In genomic region chr2:241818943-241819270, GRCh38 we compare ENCODE assay signal across 1 cellular context.
TF ChIP-seq lines count a peak whose summit lies in the region.

No MANE protein-coding gene starts in this region.

TF ChIP-seq in K562, 482 proteins besides CTCF, POLR2A, EP300 and RAD21 (continued from another document and continues in another):
- no peak for TF ChIP-seq GATAD2B (IDR thresholded peaks at IDR 0.05; ENCODE audit: borderline replicate concordance)
- no peak for TF ChIP-seq SRSF9 (IDR thresholded peaks at IDR 0.05; ENCODE audit: borderline replicate concordance, low read depth, low read length)
- TF ChIP-seq ZBTB33 (CRISPR knock-in tag; IDR thresholded peaks at IDR 0.05): peak; percentile 12; the same call in 1 of the 2 replicates
- TF ChIP-seq THRAP3 (IDR thresholded peaks at IDR 0.05; ENCODE audit: borderline replicate concordance): no peak
- no peak for TF ChIP-seq ILF3 (IDR thresholded peaks at IDR 0.05; ENCODE audit: borderline replicate concordance)
- TF ChIP-seq STAT5B (CRISPR knock-in tag; IDR thresholded peaks at IDR 0.05): no peak
- no peak for TF ChIP-seq CEBPB (tag; IDR thresholded peaks at IDR 0.05)
- no peak for TF ChIP-seq MLX (CRISPR knock-in tag; conservative IDR thresholded peaks at IDR 0.05)
- TF ChIP-seq BHLHE40 (IDR thresholded peaks at IDR 0.05; ENCODE audit: low read length): peak; percentile 90
- TF ChIP-seq PREB (CRISPR knock-in tag; IDR thresholded peaks at IDR 0.05): no peak
- TF ChIP-seq MNT (conservative IDR thresholded peaks at IDR 0.05): 0 out of 4 replicates have a peak, but pooled peaks of 1 of the 2 experiments have one; percentile 21
- TF ChIP-seq ZNF830 (CRISPR knock-in tag; IDR thresholded peaks at IDR 0.05): no peak
- TF ChIP-seq HNRNPK (IDR thresholded peaks at IDR 0.05; ENCODE audit: low read depth, low read length, poor library complexity, severe bottlenecking): no peak
- peak; percentile 46; the same call in 1 of the 2 replicates for TF ChIP-seq FOXP1 (CRISPR knock-in tag; IDR thresholded peaks at IDR 0.05)
- TF ChIP-seq SIN3B (IDR thresholded peaks at IDR 0.05; ENCODE audit: low read depth): no peak
- TF ChIP-seq ZNF436 (CRISPR knock-in tag; IDR thresholded peaks at IDR 0.05): no peak
- no peak for TF ChIP-seq TARDBP (IDR thresholded peaks at IDR 0.05)
- TF ChIP-seq, protein P1, sequence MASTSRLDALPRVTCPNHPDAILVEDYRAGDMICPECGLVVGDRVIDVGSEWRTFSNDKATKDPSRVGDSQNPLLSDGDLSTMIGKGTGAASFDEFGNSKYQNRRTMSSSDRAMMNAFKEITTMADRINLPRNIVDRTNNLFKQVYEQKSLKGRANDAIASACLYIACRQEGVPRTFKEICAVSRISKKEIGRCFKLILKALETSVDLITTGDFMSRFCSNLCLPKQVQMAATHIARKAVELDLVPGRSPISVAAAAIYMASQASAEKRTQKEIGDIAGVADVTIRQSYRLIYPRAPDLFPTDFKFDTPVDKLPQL (IDR thresholded peaks at IDR 0.05; ENCODE audit: extremely low read depth, insufficient read length): no peak
- peak; percentile 37; the same call in 1 of the 2 replicates for TF ChIP-seq CEBPG (CRISPR knock-in tag; IDR thresholded peaks at IDR 0.05)
- no peak for TF ChIP-seq CEBPG (tag; conservative IDR thresholded peaks at IDR 0.05 in 1 of 2, IDR thresholded peaks at IDR 0.05 in 1 of 2)
- TF ChIP-seq E2F6 (IDR thresholded peaks at IDR 0.05; ENCODE audit: borderline replicate concordance in 1 of 2, extremely low read depth in 1 of 2, insufficient read depth in 1 of 2, insufficient read length in 1 of 2, low read depth in 1 of 2, low read length in 1 of 2, poor library complexity in 1 of 2, severe bottlenecking in 1 of 2): peak; percentile 42 to 44
- TF ChIP-seq, protein P2, sequence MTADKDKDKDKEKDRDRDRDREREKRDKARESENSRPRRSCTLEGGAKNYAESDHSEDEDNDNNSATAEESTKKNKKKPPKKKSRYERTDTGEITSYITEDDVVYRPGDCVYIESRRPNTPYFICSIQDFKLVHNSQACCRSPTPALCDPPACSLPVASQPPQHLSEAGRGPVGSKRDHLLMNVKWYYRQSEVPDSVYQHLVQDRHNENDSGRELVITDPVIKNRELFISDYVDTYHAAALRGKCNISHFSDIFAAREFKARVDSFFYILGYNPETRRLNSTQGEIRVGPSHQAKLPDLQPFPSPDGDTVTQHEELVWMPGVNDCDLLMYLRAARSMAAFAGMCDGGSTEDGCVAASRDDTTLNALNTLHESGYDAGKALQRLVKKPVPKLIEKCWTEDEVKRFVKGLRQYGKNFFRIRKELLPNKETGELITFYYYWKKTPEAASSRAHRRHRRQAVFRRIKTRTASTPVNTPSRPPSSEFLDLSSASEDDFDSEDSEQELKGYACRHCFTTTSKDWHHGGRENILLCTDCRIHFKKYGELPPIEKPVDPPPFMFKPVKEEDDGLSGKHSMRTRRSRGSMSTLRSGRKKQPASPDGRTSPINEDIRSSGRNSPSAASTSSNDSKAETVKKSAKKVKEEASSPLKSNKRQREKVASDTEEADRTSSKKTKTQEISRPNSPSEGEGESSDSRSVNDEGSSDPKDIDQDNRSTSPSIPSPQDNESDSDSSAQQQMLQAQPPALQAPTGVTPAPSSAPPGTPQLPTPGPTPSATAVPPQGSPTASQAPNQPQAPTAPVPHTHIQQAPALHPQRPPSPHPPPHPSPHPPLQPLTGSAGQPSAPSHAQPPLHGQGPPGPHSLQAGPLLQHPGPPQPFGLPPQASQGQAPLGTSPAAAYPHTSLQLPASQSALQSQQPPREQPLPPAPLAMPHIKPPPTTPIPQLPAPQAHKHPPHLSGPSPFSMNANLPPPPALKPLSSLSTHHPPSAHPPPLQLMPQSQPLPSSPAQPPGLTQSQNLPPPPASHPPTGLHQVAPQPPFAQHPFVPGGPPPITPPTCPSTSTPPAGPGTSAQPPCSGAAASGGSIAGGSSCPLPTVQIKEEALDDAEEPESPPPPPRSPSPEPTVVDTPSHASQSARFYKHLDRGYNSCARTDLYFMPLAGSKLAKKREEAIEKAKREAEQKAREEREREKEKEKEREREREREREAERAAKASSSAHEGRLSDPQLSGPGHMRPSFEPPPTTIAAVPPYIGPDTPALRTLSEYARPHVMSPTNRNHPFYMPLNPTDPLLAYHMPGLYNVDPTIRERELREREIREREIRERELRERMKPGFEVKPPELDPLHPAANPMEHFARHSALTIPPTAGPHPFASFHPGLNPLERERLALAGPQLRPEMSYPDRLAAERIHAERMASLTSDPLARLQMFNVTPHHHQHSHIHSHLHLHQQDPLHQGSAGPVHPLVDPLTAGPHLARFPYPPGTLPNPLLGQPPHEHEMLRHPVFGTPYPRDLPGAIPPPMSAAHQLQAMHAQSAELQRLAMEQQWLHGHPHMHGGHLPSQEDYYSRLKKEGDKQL (CRISPR knock-in tag; IDR thresholded peaks at IDR 0.05; ENCODE audit: borderline replicate concordance): no peak
- TF ChIP-seq L3MBTL2 (IDR thresholded peaks at IDR 0.05): 0 out of 2 replicates have a peak, but pooled peaks have one; percentile 19
- no peak for TF ChIP-seq CBX2 (IDR thresholded peaks at IDR 0.05; ENCODE audit: insufficient read depth, low read length, poor library complexity, severe bottlenecking)
- TF ChIP-seq, protein P3, sequence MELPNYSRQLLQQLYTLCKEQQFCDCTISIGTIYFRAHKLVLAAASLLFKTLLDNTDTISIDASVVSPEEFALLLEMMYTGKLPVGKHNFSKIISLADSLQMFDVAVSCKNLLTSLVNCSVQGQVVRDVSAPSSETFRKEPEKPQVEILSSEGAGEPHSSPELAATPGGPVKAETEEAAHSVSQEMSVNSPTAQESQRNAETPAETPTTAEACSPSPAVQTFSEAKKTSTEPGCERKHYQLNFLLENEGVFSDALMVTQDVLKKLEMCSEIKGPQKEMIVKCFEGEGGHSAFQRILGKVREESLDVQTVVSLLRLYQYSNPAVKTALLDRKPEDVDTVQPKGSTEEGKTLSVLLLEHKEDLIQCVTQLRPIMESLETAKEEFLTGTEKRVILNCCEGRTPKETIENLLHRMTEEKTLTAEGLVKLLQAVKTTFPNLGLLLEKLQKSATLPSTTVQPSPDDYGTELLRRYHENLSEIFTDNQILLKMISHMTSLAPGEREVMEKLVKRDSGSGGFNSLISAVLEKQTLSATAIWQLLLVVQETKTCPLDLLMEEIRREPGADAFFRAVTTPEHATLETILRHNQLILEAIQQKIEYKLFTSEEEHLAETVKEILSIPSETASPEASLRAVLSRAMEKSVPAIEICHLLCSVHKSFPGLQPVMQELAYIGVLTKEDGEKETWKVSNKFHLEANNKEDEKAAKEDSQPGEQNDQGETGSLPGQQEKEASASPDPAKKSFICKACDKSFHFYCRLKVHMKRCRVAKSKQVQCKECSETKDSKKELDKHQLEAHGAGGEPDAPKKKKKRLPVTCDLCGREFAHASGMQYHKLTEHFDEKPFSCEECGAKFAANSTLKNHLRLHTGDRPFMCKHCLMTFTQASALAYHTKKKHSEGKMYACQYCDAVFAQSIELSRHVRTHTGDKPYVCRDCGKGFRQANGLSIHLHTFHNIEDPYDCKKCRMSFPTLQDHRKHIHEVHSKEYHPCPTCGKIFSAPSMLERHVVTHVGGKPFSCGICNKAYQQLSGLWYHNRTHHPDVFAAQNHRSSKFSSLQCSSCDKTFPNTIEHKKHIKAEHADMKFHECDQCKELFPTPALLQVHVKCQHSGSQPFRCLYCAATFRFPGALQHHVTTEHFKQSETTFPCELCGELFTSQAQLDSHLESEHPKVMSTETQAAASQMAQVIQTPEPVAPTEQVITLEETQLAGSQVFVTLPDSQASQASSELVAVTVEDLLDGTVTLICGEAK (IDR thresholded peaks at IDR 0.05): no peak
- TF ChIP-seq, protein P3 (CRISPR knock-in tag; IDR thresholded peaks at IDR 0.05): no peak
- peak; percentile 36; the same call in 1 of the 2 replicates for TF ChIP-seq MYC (IDR thresholded peaks at IDR 0.05; ENCODE audit: low read depth, low read length)
- TF ChIP-seq MYC (CRISPR knock-in tag; IDR thresholded peaks at IDR 0.05; ENCODE audit: borderline replicate concordance, low read depth): no peak
- TF ChIP-seq, protein P4, sequence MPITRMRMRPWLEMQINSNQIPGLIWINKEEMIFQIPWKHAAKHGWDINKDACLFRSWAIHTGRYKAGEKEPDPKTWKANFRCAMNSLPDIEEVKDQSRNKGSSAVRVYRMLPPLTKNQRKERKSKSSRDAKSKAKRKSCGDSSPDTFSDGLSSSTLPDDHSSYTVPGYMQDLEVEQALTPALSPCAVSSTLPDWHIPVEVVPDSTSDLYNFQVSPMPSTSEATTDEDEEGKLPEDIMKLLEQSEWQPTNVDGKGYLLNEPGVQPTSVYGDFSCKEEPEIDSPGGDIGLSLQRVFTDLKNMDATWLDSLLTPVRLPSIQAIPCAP (CRISPR knock-in tag; IDR thresholded peaks at IDR 0.05; ENCODE audit: borderline replicate concordance): no peak
- TF ChIP-seq GATA2 (CRISPR knock-in tag; IDR thresholded peaks at IDR 0.05): no peak
- no peak for TF ChIP-seq SLC30A9 (CRISPR knock-in tag; IDR thresholded peaks at IDR 0.05)
- TF ChIP-seq KAT2B (IDR thresholded peaks at IDR 0.05; ENCODE audit: low read depth, low read length): no peak
- TF ChIP-seq RAD51 (IDR thresholded peaks at IDR 0.05; ENCODE audit: borderline replicate concordance, low read depth): peak; percentile 70
